1 cellular context compared by ENCODE assay signal in genomic region chr3:58432905-58433304, GRCh38.
TF ChIP-seq lines count a peak whose summit lies in the region.

No MANE protein-coding gene starts in this region.

TF ChIP-seq in liver, 16 proteins besides CTCF, POLR2A, EP300 and RAD21 (continued from another document):
- TF ChIP-seq REST (IDR thresholded peaks at IDR 0.05) (no peak), JUND (IDR thresholded peaks at IDR 0.05) (no peak), FOXA2 (IDR thresholded peaks at IDR 0.05) (no peak)
